Comparison of ENCODE assay signal across 19 cellular contexts in the genomic region with DNA sequence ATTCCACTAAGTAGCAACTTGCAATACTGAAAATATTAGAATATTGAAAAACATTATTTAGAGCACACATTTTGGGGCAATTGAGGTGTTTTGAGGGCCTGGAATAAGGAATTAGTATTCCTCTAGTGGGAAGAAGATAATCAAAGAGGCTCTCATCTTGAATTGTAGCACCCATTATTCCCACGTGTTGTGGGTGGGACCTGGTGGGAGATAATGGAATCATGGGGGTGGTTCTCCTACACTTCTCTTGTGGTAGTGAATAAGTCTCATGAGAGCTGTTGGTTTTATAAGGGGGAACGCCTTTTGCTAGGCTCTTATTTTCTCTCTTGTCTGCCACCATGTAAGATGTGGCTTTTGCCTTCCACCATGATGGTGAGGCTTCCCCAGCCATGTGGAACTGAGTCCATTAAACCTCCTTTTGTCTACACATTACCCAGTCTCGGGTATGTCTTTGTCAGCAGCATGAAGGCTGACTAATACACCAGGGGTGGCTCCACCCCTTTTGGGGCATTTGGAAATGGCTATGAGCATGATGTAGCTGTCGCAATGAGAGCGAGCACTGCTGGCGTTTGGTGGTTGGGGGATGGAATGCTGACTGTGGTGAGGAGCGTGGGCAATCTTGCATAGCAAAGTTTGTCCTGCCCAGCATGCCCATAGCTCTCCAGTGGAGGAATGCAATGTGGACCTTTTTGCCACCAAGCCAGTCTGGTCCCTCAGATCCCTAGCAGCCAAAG.
DNase-seq lines count a peak whose midpoint lies in the region; ATAC-seq, FAIRE-seq and TF ChIP-seq lines count a peak whose summit lies in the region.
"Had no signal": no experiment of that assay in that cellular context is flagged by ENCODE, and none has a peak within 500 bp of the region (broad histone marks: within the 10 kb centered on the region; RNA-seq: fewer than 3 reads in every experiment).

No MANE protein-coding gene starts in this region.

- H3K9me3 Mint-ChIP-seq in CD8-positive, alpha-beta T cell: no peaks in the 10 kb centered on the region
- H3K9me3 Mint-ChIP-seq: activated CD4-positive, alpha-beta T cell treated with anti-CD3 and anti-CD28 coated beads, Interleukin-2, amount 10 ng/mL, durations not matched to agents 7 days and 5 days; T-helper 2 cell treated with Interferon-gamma antibody and Interleukin-4, amounts not matched to agents 5 μg/mL and 100 μg/mL, for 36 hours had no signal

- no CpG with 5 or more reads among the region's 7 CpGs for WGBS in trophoblast cell (ENCODE audit: extremely low coverage, insufficient coverage, insufficient read length)

- TF ChIP-seq CTCF in bronchial epithelial cell (IDR thresholded peaks at IDR 0.05; ENCODE audit: insufficient read depth, low read length, severe bottlenecking): no peak
- no peak for TF ChIP-seq CTCF in CD8-positive, alpha-beta T cell (IDR thresholded peaks at IDR 0.05)
- TF ChIP-seq CTCF in tibial artery (IDR thresholded peaks at IDR 0.05): no peak

- no peak overlapping the region for H2BK120ac ChIP-seq in trophoblast cell (ENCODE audit: insufficient read depth, low read length, poor library complexity)

- no peaks in the 10 kb centered on the region for H3K4me1 Mint-ChIP-seq in CD8-positive, alpha-beta T cell (ENCODE audit: low read depth)
- H3K4me1 Mint-ChIP-seq: activated CD4-positive, alpha-beta T cell treated with anti-CD3 and anti-CD28 coated beads, Interleukin-2, amount 10 ng/mL, durations not matched to agents 7 days and 5 days had no signal

- no peaks in the 10 kb centered on the region for H3K79me2 ChIP-seq in trophoblast cell (ENCODE audit: control insufficient read depth, insufficient read depth, low read length, poor library complexity)

- POLR2A ChIA-PET in CD8-positive, alpha-beta T cell (lab: Charles Lee): no interaction called here

- no peak overlapping the region for H4K8ac ChIP-seq in trophoblast cell (ENCODE audit: low read depth, low read length)

- peak; percentile 30 for DNase-seq in GM04504 (ENCODE audit: low read depth)
- DNase-seq in NOMO-1 treated with dmso at 0.1 percent for 144 hours (lab: John Stamatoyannopoulos, UW; ENCODE audit: unreplicated experiment): peak; percentile 45
- peak; percentile 81 for DNase-seq in bronchial epithelial cell (ENCODE audit: low read depth)
- DNase-seq in trophoblast cell: peak; percentile 0 to 1
- no peak for DNase-seq in CD8-positive, alpha-beta T cell
- DNase-seq in midbrain (lab: John Stamatoyannopoulos, UW): no peak
- no peak for DNase-seq in tibial artery
- DNase-seq: activated CD4-positive, alpha-beta T cell treated with anti-CD3 and anti-CD28 coated beads, Interleukin-2, amount 10 ng/mL, durations not matched to agents 7 days and 5 days; DND-41; left cardiac atrium; NCI-H1417 treated with DMSO at 0.1 percent for 48 hours; NCI-H510A treated with DMSO at 0.1 percent for 48 hours; posterior cingulate gyrus; RPMI8226; substantia nigra had no signal

- peak; percentile 89 for FAIRE-seq in bronchial epithelial cell (lab: Jason Lieb, UNC)
- FAIRE-seq: GM12891 had no signal

- intact Hi-C loops in CD8-positive, alpha-beta T cell (cut with DNase I, micrococcal nuclease): no loop called here
- intact Hi-C loops in tibial artery (cut with DNase I; ENCODE audit: low total_unique reads): no loop called here

- H3K79me1 ChIP-seq in trophoblast cell (ENCODE audit: low read length): no peaks in the 10 kb centered on the region

- H3K4me1 ChIP-seq in trophoblast cell (ENCODE audit: control insufficient read depth in 1 of 2, insufficient read depth in 2 of 2, low read length in 2 of 2) (no peaks in the 10 kb centered on the region), tibial artery (no peaks in the 10 kb centered on the region)
- H3K4me1 ChIP-seq in CD8-positive, alpha-beta T cell (ENCODE audit: insufficient read depth, low read length): no peaks in the 10 kb centered on the region
- H3K4me1 ChIP-seq: BLaER1 had no signal

- H3K27ac ChIP-seq in trophoblast cell (ENCODE audit: low read depth, low read length) (no peak overlapping the region), tibial artery (no peak overlapping the region)
- H3K27ac ChIP-seq in CD8-positive, alpha-beta T cell (ENCODE audit: low read depth, low read length): no peak overlapping the region
- H3K27ac ChIP-seq: BLaER1 had no signal

- H4K91ac ChIP-seq in trophoblast cell (ENCODE audit: low read depth, low read length): no peak overlapping the region

- no peak overlapping the region for H3K27ac Mint-ChIP-seq in CD8-positive, alpha-beta T cell
- H3K27ac Mint-ChIP-seq: activated CD4-positive, alpha-beta T cell treated with anti-CD3 and anti-CD28 coated beads, Interleukin-2, amount 10 ng/mL, durations not matched to agents 7 days and 5 days; T-helper 2 cell treated with Interferon-gamma antibody and Interleukin-4, amounts not matched to agents 5 μg/mL and 100 μg/mL, for 36 hours had no signal

- no peak overlapping the region for H2AK5ac ChIP-seq in trophoblast cell (ENCODE audit: low read length)

- H3K4me3 ChIP-seq in bronchial epithelial cell (ENCODE audit: low read depth, low read length) (no peak overlapping the region), trophoblast cell (ENCODE audit: low read depth, low read length) (no peak overlapping the region), tibial artery (no peak overlapping the region)
- no peak overlapping the region for H3K4me3 ChIP-seq in CD8-positive, alpha-beta T cell (ENCODE audit: low read depth, low read length)
- H3K4me3 ChIP-seq: BLaER1 had no signal

- CTCF ChIA-PET in CD8-positive, alpha-beta T cell (lab: Charles Lee): no interaction called here

- H3K27me3 ChIP-seq in bronchial epithelial cell (ENCODE audit: control insufficient read depth, insufficient read depth, low read length) (no peaks in the 10 kb centered on the region), trophoblast cell (ENCODE audit: insufficient read depth, low read length) (no peaks in the 10 kb centered on the region), tibial artery (no peaks in the 10 kb centered on the region)
- H3K27me3 ChIP-seq in CD8-positive, alpha-beta T cell (ENCODE audit: insufficient read depth, low read length): no peaks in the 10 kb centered on the region

- H3K4me3 Mint-ChIP-seq in CD8-positive, alpha-beta T cell: no peak overlapping the region
- H3K4me3 Mint-ChIP-seq: activated CD4-positive, alpha-beta T cell treated with anti-CD3 and anti-CD28 coated beads, Interleukin-2, amount 10 ng/mL, durations not matched to agents 7 days and 5 days; T-helper 2 cell treated with Interferon-gamma antibody and Interleukin-4, amounts not matched to agents 5 μg/mL and 100 μg/mL, for 36 hours had no signal

- H2BK12ac ChIP-seq in trophoblast cell (ENCODE audit: low read length): no peak overlapping the region

- H3K23ac ChIP-seq in trophoblast cell (ENCODE audit: low read length): no peak overlapping the region

- no peak overlapping the region for H3K4ac ChIP-seq in trophoblast cell (ENCODE audit: low read depth, low read length)

- H4K12ac ChIP-seq in trophoblast cell (ENCODE audit: low read depth, low read length): no peak overlapping the region

- H3K14ac ChIP-seq in trophoblast cell (ENCODE audit: low read length): no peak overlapping the region

- no peak overlapping the region for H2AFZ ChIP-seq in trophoblast cell (ENCODE audit: insufficient read depth, low read length, poor library complexity)

- no peaks in the 10 kb centered on the region for H3K27me3 Mint-ChIP-seq in CD8-positive, alpha-beta T cell (ENCODE audit: low read depth)
- H3K27me3 Mint-ChIP-seq: activated CD4-positive, alpha-beta T cell treated with anti-CD3 and anti-CD28 coated beads, Interleukin-2, amount 10 ng/mL, durations not matched to agents 7 days and 5 days had no signal

- ATAC-seq in CD8-positive, alpha-beta T cell: no peak
- no peak for ATAC-seq in HG03139 (IDR thresholded peaks at IDR 0.05; ENCODE audit: unreplicated experiment)
- ATAC-seq: left cardiac atrium had no signal

- H3K18ac ChIP-seq in trophoblast cell (ENCODE audit: low read length): no peak overlapping the region

- H3K4me2 ChIP-seq in trophoblast cell (ENCODE audit: low read length): no peak overlapping the region
- H3K4me2 ChIP-seq: BLaER1 had no signal

- H2BK5ac ChIP-seq in trophoblast cell (ENCODE audit: low read depth, low read length, poor library complexity): no peak overlapping the region

- H3K36me3 Mint-ChIP-seq in CD8-positive, alpha-beta T cell: no peaks in the 10 kb centered on the region

- H3K36me3 ChIP-seq in bronchial epithelial cell (ENCODE audit: control insufficient read depth, insufficient read depth, low read length): no peaks in the 10 kb centered on the region
- H3K36me3 ChIP-seq in trophoblast cell (ENCODE audit: control insufficient read depth in 1 of 2, insufficient read depth in 2 of 2, low read length in 2 of 2): no peaks in the 10 kb centered on the region
- no peaks in the 10 kb centered on the region for H3K36me3 ChIP-seq in CD8-positive, alpha-beta T cell (ENCODE audit: insufficient read depth, low read length)
- no peaks in the 10 kb centered on the region for H3K36me3 ChIP-seq in tibial artery
- H3K36me3 ChIP-seq: BLaER1 had no signal

- H3K9ac ChIP-seq in trophoblast cell (ENCODE audit: low read length): no peak overlapping the region
- H3K9ac ChIP-seq: BLaER1 had no signal

- H3K9me3 ChIP-seq in trophoblast cell (ENCODE audit: insufficient read depth, low read depth, low read length) (no peaks in the 10 kb centered on the region), tibial artery (no peaks in the 10 kb centered on the region)
- no peaks in the 10 kb centered on the region for H3K9me3 ChIP-seq in CD8-positive, alpha-beta T cell (ENCODE audit: low read length)
- H3K9me3 ChIP-seq: BLaER1 had no signal

Comparison
In these comparisons a context has a peak if more than half of its experiments do, and no peak if none do; other contexts are left out.
1. DNase-seq: peak in GM04504 (single experiment), NOMO-1 treated with dmso at 0.1 percent for 144 hours (single experiment), bronchial epithelial cell (single experiment) and trophoblast cell (2 of 2); none in CD8-positive, alpha-beta T cell (0 of 7), midbrain (single experiment) and tibial artery (0 of 2).